In the genomic region with DNA sequence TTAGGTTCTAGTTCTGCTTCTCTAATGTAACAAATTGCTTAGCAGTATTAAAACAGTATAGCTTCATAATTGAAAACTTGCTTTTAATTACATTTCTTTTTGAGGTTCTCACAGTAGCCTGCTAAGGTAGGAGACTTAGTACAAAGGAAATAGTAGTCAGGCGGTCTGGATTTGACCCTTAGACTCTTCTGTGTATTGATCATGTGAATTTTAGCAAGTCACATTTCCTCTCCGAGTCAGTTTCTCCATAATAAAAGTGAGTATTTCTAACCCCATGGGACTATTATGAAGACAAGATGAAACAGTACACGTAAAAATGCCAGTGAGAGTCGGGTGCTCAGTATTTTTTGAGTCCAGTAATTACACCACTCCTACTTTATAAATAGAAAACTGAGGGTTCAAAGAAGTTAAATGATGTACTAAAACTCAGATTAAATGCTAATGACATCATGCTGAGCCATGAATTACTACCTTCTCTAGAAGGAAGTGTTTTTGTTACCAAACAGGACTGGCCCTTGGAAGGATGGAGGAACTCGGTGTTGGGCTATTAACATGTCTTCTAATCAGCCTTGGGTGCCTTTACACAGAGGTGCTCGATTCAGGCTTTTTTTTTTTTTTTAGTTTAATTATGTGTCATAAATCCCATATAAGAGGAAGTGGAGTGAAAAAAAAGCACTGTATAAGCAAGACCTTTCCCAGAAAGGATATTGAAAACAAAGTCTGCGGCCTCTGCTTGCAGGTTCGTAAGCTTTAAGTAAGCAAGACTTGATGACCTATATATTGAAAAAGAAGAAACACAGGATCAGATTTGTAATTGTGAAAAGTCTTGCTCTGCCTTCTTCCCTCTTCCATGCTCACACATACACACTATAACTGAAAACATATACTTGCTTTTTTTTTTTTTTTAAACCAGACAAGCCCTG, we compare ENCODE assay signal across 17 cellular contexts.
"Had no signal": no experiment of that assay in that cellular context is flagged by ENCODE, and none has a peak within 500 bp of the region (broad histone marks: within the 10 kb centered on the region; RNA-seq: fewer than 3 reads in every experiment).

No MANE protein-coding gene starts in this region.

- H3K4me3 Mint-ChIP-seq: activated naive CD4-positive, alpha-beta T cell treated with anti-CD3 and anti-CD28 coated beads, Interleukin-2, amount 50 U/mL, for 24 hours; naive thymus-derived CD4-positive, alpha-beta T cell had no signal

- H3K27me3 ChIP-seq: adrenal gland, pancreas, spleen, thyroid gland, uterus had no signal

- DNase-seq: activated CD4-positive, alpha-beta T cell treated with anti-CD3 and anti-CD28 coated beads for 48 hours; activated effector memory CD4-positive, alpha-beta T cell treated with anti-CD3 and anti-CD28 coated beads, Interleukin-2, amount 50 U/mL, for 16 hours; adrenal gland; effector CD4-positive, alpha-beta T cell; foreskin melanocyte; left cardiac atrium; naive thymus-derived CD4-positive, alpha-beta T cell; pancreas; spleen; thyroid gland; uterus had no signal

- H3K9me3 ChIP-seq: adrenal gland, pancreas, spleen, thyroid gland, uterus had no signal

- H3K4me1 Mint-ChIP-seq: activated naive CD4-positive, alpha-beta T cell treated with anti-CD3 and anti-CD28 coated beads, Interleukin-2, amount 50 U/mL, for 24 hours had no signal

- H3K4me1 ChIP-seq: pancreas, thyroid gland, uterus had no signal

- H3K4me3 ChIP-seq: adrenal gland, coronary artery, lung, pancreas, spleen, thyroid gland, uterus had no signal

- H3K27me3 Mint-ChIP-seq: activated naive CD4-positive, alpha-beta T cell treated with anti-CD3 and anti-CD28 coated beads, Interleukin-2, amount 50 U/mL, for 24 hours had no signal

- H3K9me3 Mint-ChIP-seq: activated naive CD4-positive, alpha-beta T cell treated with anti-CD3 and anti-CD28 coated beads, Interleukin-2, amount 50 U/mL, for 24 hours had no signal

- H3K36me3 ChIP-seq: adrenal gland, pancreas, thyroid gland, uterus had no signal

- FAIRE-seq: pancreas had no signal

- H3K27ac ChIP-seq: adrenal gland, coronary artery, pancreas, spleen, thyroid gland, VCaP had no signal

- H3K27ac Mint-ChIP-seq: activated naive CD4-positive, alpha-beta T cell treated with anti-CD3 and anti-CD28 coated beads, Interleukin-2, amount 50 U/mL, for 24 hours; naive thymus-derived CD4-positive, alpha-beta T cell had no signal

- ATAC-seq: left cardiac atrium; naive thymus-derived CD4-positive, alpha-beta T cell; sciatic nerve; SK-N-SH treated with all-trans-retinoic acid at 6 μM for 48 hours had no signal
